Comparison of ENCODE assay signal across 19 cellular contexts in the genomic region with DNA sequence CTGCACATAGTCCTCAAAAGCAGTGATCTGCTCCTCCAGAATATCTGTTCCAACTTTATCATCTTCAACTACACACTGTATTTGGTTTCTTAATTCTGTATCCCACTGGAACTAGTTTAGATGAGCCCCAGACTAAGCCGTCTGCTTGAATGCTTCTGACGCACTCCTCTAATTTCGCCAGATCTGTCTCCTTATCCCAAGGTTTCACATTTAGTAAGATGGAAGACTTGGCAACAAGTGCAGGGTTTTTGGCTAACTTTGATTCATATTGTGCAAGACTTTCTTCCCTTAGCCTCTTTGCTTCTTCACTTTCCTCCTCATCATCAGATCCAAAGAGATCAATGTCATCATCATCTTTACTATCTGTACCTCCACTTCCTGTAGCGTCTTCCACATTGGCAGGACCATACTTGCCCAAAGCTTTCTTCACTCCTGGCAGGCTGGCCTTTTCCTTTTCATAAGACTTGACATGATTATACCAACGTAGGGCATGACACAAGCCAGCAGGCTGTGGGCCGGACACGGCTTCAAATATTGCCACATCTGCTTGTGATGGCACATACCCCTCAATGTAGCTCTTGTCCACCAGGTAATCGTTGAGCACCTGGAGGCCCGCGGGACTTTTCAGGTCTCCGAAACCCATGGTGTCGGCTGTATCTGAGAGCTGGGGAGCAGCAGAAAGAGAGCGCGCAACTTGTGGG.
"Had no signal": no experiment of that assay in that cellular context is flagged by ENCODE, and none has a peak within 500 bp of the region (broad histone marks: within the 10 kb centered on the region; RNA-seq: fewer than 3 reads in every experiment).

No MANE protein-coding gene starts in this region.

- H3K27ac ChIP-seq: cardiac muscle cell, pancreas, right lobe of liver, SJCRH30, spleen, upper lobe of left lung had no signal

- H3K9me3 ChIP-seq: pancreas, right lobe of liver, SJCRH30, spleen, upper lobe of left lung had no signal

- H3K4me3 ChIP-seq: cardiac muscle cell, pancreas, right lobe of liver, SJCRH30, spleen, upper lobe of left lung had no signal

- FAIRE-seq: pancreas, TTC549 had no signal

- H3K27me3 ChIP-seq: cardiac muscle cell, pancreas, right lobe of liver, SJCRH30, spleen, upper lobe of left lung had no signal

- H3K4me1 ChIP-seq: pancreas, right lobe of liver, SJCRH30, spleen, upper lobe of left lung had no signal

- H3K36me3 ChIP-seq: cardiac muscle cell, pancreas, right lobe of liver, SJCRH30, spleen, upper lobe of left lung had no signal

- DNase-seq: activated CD4-positive, alpha-beta T cell treated with anti-CD3 and anti-CD28 coated beads for 1 hour; activated naive CD4-positive, alpha-beta T cell treated with Interleukin-2 at 50 U/mL for 16 hours; activated naive CD8-positive, alpha-beta T cell treated with anti-CD3 and anti-CD28 coated beads for 36 hours; activated T-cell treated with anti-CD3 and anti-CD28 coated beads, Interleukin-2, amount 50 U/mL, for 48 hours; amygdala; dermis blood vessel endothelial cell; effector CD8-positive, alpha-beta T cell; midbrain; natural killer cell; pancreas; right lobe of liver; SJCRH30; spleen; stimulated activated CD4-positive, alpha-beta T cell treated with anti-CD3 and anti-CD28 coated beads, Interleukin-4, amount 100 ng/mL, for 1 hour; stimulated activated naive CD4-positive, alpha-beta T cell; T-helper 1 cell; upper lobe of left lung had no signal
